9 cellular contexts compared by ENCODE assay signal in the genomic region with DNA sequence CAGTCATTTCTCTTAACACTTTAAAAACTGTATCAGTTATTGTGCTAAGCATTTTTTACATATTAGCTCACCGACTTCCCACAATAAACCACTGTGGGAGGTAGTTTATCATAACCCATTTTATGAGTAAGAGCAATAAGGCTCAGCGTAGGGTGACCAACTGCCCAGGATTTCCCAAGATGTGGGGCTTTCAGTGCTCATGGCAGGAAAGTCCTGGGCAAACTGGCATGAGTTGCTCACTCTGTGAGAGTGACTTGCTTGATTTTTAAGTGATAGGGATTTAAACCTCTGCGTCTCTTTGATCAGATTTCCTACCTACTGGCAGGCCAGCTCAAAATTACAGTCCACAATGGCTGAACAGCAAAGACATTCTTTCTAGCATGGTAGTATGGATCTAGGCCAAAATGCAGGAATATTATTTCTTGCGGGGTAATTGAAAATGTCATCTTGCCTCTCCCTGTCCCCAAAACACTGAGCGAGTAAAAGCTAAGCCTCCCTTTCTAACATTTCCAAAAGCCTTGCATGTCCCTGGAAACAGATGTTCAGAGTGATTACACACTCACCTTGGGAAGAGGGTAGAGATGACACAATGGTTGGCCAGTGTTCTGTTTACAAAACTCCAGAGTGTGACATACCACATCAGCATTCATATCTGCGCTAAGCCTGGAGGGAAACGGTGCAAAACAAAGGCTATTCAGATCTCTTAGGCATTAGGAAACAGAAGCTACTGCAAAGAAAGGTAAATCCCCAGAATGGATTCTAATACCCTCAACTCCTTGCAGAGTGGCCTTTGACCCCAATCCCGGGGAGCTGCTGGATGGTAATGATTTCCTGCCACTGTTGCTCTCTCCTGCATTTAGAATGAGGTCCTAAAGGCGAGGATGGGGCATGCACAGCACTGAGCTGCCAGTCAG.
DNase-seq lines count a peak whose midpoint lies in the region; ATAC-seq and TF ChIP-seq lines count a peak whose summit lies in the region.
"Had no signal": no experiment of that assay in that cellular context is flagged by ENCODE, and none has a peak within 500 bp of the region (broad histone marks: within the 10 kb centered on the region; RNA-seq: fewer than 3 reads in every experiment).

No MANE protein-coding gene starts in this region.

- peaks cover 20% of the 10 kb centered on the region for H3K4me1 Mint-ChIP-seq in osteocyte (ENCODE audit: unreplicated experiment)
- H3K4me1 Mint-ChIP-seq: memory B cell had no signal

- no peaks in the 10 kb centered on the region for H3K27me3 Mint-ChIP-seq in osteocyte (ENCODE audit: unreplicated experiment)

- H3K9me3 Mint-ChIP-seq in osteocyte (ENCODE audit: unreplicated experiment) = no peaks in the 10 kb centered on the region
- H3K9me3 Mint-ChIP-seq: memory B cell had no signal

- H3K4me3 Mint-ChIP-seq in osteocyte (ENCODE audit: unreplicated experiment) = no peak overlapping the region
- H3K4me3 Mint-ChIP-seq: memory B cell had no signal

- ATAC-seq in HG03520 (IDR thresholded peaks at IDR 0.05; ENCODE audit: unreplicated experiment) = no peak

- H3K27ac Mint-ChIP-seq in osteocyte (ENCODE audit: unreplicated experiment) = peak overlapping the region; percentile 29
- H3K27ac Mint-ChIP-seq: memory B cell had no signal

- H3K36me3 Mint-ChIP-seq in osteocyte (ENCODE audit: unreplicated experiment) = no peaks in the 10 kb centered on the region

- TF ChIP-seq CTCF in osteocyte (IDR thresholded peaks at IDR 0.05) = no peak

- peak overlapping the region; percentile 84 for H3K27ac ChIP-seq in epithelial cell of prostate

- DNase-seq in GM03348 (ENCODE audit: low spot score) (peak; percentile 14), NCI-H748 (lab: John Stamatoyannopoulos, UW; ENCODE audit: unreplicated experiment) (peak; percentile 74), epithelial cell of prostate (ENCODE audit: low read depth, low spot score) (peak; percentile 88), osteocyte (ENCODE audit: extremely low spot score, unreplicated experiment) (no peak), NCI-H1092 treated with DMSO at 0.1 percent for 48 hours (lab: John Stamatoyannopoulos, UW) (no peak), NOMO-1 treated with DMSO at 0.1 percent for 48 hours (lab: John Stamatoyannopoulos, UW; ENCODE audit: unreplicated experiment) (no peak), activated gamma-delta T cell treated with Interleukin-2 at 50 U/mL for 16 hours (no peak)

Comparison
In these comparisons a context has a peak if more than half of its experiments do, and no peak if none do; other contexts are left out.
1. DNase-seq: peak in GM03348 (single experiment), NCI-H748 (single experiment) and epithelial cell of prostate (single experiment); none in osteocyte (single experiment), NCI-H1092 treated with DMSO at 0.1 percent for 48 hours (single experiment), NOMO-1 treated with DMSO at 0.1 percent for 48 hours (single experiment) and activated gamma-delta T cell treated with Interleukin-2 at 50 U/mL for 16 hours (single experiment).